ENCODE assay signal across 8 cellular contexts in the genomic region with DNA sequence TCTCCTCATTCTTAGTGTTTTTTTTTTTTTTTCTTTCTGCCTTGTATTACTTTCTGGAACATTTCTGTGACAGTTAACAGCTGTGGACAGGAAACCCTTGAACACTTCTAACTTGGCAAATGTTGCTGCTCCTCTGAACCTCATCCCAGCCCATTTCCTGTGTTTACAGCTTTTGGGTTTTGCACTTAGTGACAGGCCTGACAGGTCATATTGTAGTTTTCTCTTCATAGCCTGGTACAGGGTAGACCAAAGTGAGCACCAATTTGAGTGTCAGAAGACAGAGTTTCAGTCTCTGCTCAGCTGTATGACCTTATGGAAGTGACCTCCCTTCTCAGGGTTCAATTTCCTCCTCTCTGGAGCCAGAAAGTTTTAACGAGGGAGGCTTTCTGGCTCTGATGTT.
DNase-seq lines count a peak whose midpoint lies in the region; ATAC-seq and TF ChIP-seq lines count a peak whose summit lies in the region.

No MANE protein-coding gene starts in this region.

- no peak for TF ChIP-seq CTCF in thoracic aorta (IDR thresholded peaks at IDR 0.05)

- ATAC-seq in GM21367 (IDR thresholded peaks at IDR 0.05; ENCODE audit: unreplicated experiment), result peak; percentile 53
- peak; percentile 21 for ATAC-seq in left lobe of liver
- ATAC-seq in thoracic aorta (ENCODE audit: insufficient number of reproducible peaks, low FRiP score, low read depth), result peak; percentile 25

- H3K27me3 ChIP-seq in thoracic aorta (replicated peaks; ENCODE audit: insufficient read depth), result no peaks in the 10 kb centered on the region

- H3K4me1 ChIP-seq in thoracic aorta (ENCODE audit: control insufficient read depth in 1 of 2, low read depth in 2 of 2), result peaks cover 76 to 98% of the 10 kb centered on the region in 2 donors

- peaks cover 4% of the 10 kb centered on the region for H3K9me3 Mint-ChIP-seq in activated T-helper 2 cell treated with anti-CD3 and anti-CD28 coated beads, Interferon-gamma antibody, Interleukin-2, Interleukin-4, amounts not matched to agents 10 μg/mL and 5 μg/mL and 100 μg/mL, durations not matched to agents 14 hours and 24 hours and 36 hours

- H3K4me3 Mint-ChIP-seq in activated T-helper 2 cell treated with anti-CD3 and anti-CD28 coated beads, Interferon-gamma antibody, Interleukin-2, Interleukin-4, amounts not matched to agents 10 μg/mL and 5 μg/mL and 100 μg/mL, durations not matched to agents 14 hours and 24 hours and 36 hours (ENCODE audit: low read depth), result peak overlapping the region; percentile 63

- in situ Hi-C loops in KBM-7 (cut with MboI; ENCODE audit: low pct_unique_long_range_greater_than_20kb, low sequenced_read_pairs), result no loop called here

- H3K9me3 ChIP-seq in thoracic aorta, result no peaks in the 10 kb centered on the region

- H3K27me3 Mint-ChIP-seq in activated T-helper 2 cell treated with anti-CD3 and anti-CD28 coated beads, Interferon-gamma antibody, Interleukin-2, Interleukin-4, amounts not matched to agents 10 μg/mL and 5 μg/mL and 100 μg/mL, durations not matched to agents 14 hours and 24 hours and 36 hours (ENCODE audit: low read depth), result no peaks in the 10 kb centered on the region

- H3K4me3 ChIP-seq in thoracic aorta, result peak overlapping the region; percentile 6

- peaks cover 89% of the 10 kb centered on the region for H3K4me1 Mint-ChIP-seq in activated T-helper 2 cell treated with anti-CD3 and anti-CD28 coated beads, Interferon-gamma antibody, Interleukin-2, Interleukin-4, amounts not matched to agents 10 μg/mL and 5 μg/mL and 100 μg/mL, durations not matched to agents 14 hours and 24 hours and 36 hours (ENCODE audit: low read depth)

- peak overlapping the region; percentile 93 for H3K27ac Mint-ChIP-seq in activated T-helper 2 cell treated with anti-CD3 and anti-CD28 coated beads, Interferon-gamma antibody, Interleukin-2, Interleukin-4, amounts not matched to agents 10 μg/mL and 5 μg/mL and 100 μg/mL, durations not matched to agents 14 hours and 24 hours and 36 hours

- peak; percentile 41 for DNase-seq in EL
- peak; percentile 81 for DNase-seq in KBM-7
- DNase-seq in activated T-helper 2 cell treated with anti-CD3 and anti-CD28 coated beads, Interferon-gamma antibody, Interleukin-2, Interleukin-4, amounts not matched to agents 10 μg/mL and 5 μg/mL and 100 μg/mL, durations not matched to agents 14 hours and 24 hours and 36 hours (ENCODE audit: low spot score), result peak; percentile 61
- DNase-seq in left lobe of liver (ENCODE audit: low spot score), result no peak
- DNase-seq in thoracic aorta (ENCODE audit: low spot score), result no peak
- DNase-seq in HUDEP-2 (lab: John Stamatoyannopoulos, UW; ENCODE audit: unreplicated experiment in 76 of 76), result no peak
- DNase-seq in D341Med (ENCODE audit: low spot score), result no peak

- peaks cover 47% of the 10 kb centered on the region for H3K36me3 Mint-ChIP-seq in activated T-helper 2 cell treated with anti-CD3 and anti-CD28 coated beads, Interferon-gamma antibody, Interleukin-2, Interleukin-4, amounts not matched to agents 10 μg/mL and 5 μg/mL and 100 μg/mL, durations not matched to agents 14 hours and 24 hours and 36 hours (ENCODE audit: low read depth)

- peak overlapping the region; percentile 74 to 91 for H3K27ac ChIP-seq in thoracic aorta

- intact Hi-C loops in activated T-helper 2 cell treated with anti-CD3 and anti-CD28 coated beads, Interferon-gamma antibody, Interleukin-2, Interleukin-4, amounts not matched to agents 10 μg/mL and 5 μg/mL and 100 μg/mL, durations not matched to agents 14 hours and 24 hours and 36 hours (cut with micrococcal nuclease), result loop anchor here (1.0 to 5.0 kb wide), 4 partner anchors 22 to 90 kb away; a partner anchor contains a TSS

- no peaks in the 10 kb centered on the region for H3K36me3 ChIP-seq in thoracic aorta

Comparison
In these comparisons a context has a peak if more than half of its experiments do, and no peak if none do; other contexts are left out.
1. DNase-seq: peak in EL (single experiment), KBM-7 (single experiment) and activated T-helper 2 cell treated with anti-CD3 and anti-CD28 coated beads, Interferon-gamma antibody, Interleukin-2, Interleukin-4, amounts not matched to agents 10 μg/mL and 5 μg/mL and 100 μg/mL, durations not matched to agents 14 hours and 24 hours and 36 hours (single experiment); none in left lobe of liver (single experiment), thoracic aorta (single experiment), HUDEP-2 (0 of 76) and D341Med (single experiment).
2. Peak in every context shown above with its lines, with median percentiles within 50 percentile points of each other: ATAC-seq.